9 cellular contexts compared by ENCODE assay signal in genomic region chr12:55582066-55582465, GRCh38. TPM values are rescaled to one million over a fixed set of nuclear protein-coding genes. Genes with fewer than 3 reads are reported as not detected.
"Had no signal": no experiment of that assay in that cellular context is flagged by ENCODE, and none has a peak within 500 bp of the region (broad histone marks: within the 10 kb centered on the region; RNA-seq: fewer than 3 reads in every experiment).

No MANE protein-coding gene starts in this region.

- DNase-seq: GDM1, GF-D8 had no signal

- FAIRE-seq: G401.6, GM12878, GM12891, GM12892, GM18507, GM19239 had no signal

- ATAC-seq: GM12878 had no signal

- H3K4me3 ChIP-seq: GM12878 had no signal

RNA-seq across cellular contexts. Expression of gene OR2AP1, which starts 9.8 kb away (rescaled TPM):
- total RNA-seq: G401, GM12878 had no signal
- polyA plus RNA-seq: GM12878 had no signal

RNA-seq across cellular contexts. Expression of gene OR6C4, which starts 32.7 kb away (rescaled TPM):
- total RNA-seq: G401, GM12878 had no signal
- polyA plus RNA-seq: GM12878 had no signal

RNA-seq across cellular contexts. Expression of gene OR10P1, which starts 54.6 kb away (rescaled TPM):
- total RNA-seq: G401, GM12878 had no signal
- polyA plus RNA-seq: GM12878 had no signal
